ENCODE assay signal across 8 cellular contexts in genomic region chr7:1137517-1138167, GRCh38. TPM values are rescaled to one million over a fixed set of nuclear protein-coding genes. Genes with fewer than 3 reads are reported as not detected.
DNase-seq lines count a peak whose midpoint lies in the region; ATAC-seq and TF ChIP-seq lines count a peak whose summit lies in the region.

No MANE protein-coding gene starts in this region.

- peak overlapping the region; percentile 78 for H3K4me3 ChIP-seq in DOHH2 (ENCODE audit: low read length)
- H3K4me3 ChIP-seq in HUES64 (ENCODE audit: low read length), result peak overlapping the region; percentile 75
- H3K4me3 ChIP-seq in mammary epithelial cell (replicated peaks in 1 of 3; ENCODE audit: insufficient read depth in 1 of 3, low read depth in 2 of 3, low read length in 3 of 3), result peak overlapping the region; percentile 79 to 90 (median 89)
- peak overlapping the region; percentile 76 for H3K4me3 ChIP-seq in lung
- H3K4me3 ChIP-seq in upper lobe of right lung, result peak overlapping the region; percentile 69

- H3F3A ChIP-seq in DOHH2 (ENCODE audit: control insufficient read depth, insufficient read depth), result peaks cover 3% of the 10 kb centered on the region; the same call in 1 of the 2 replicates

- peak overlapping the region; percentile 1; the same call in 1 of the 2 replicates for H3K27ac ChIP-seq in DOHH2 (ENCODE audit: low read depth, low read length)
- H3K27ac ChIP-seq in HUES64 (ENCODE audit: low read depth, low read length), result no peak overlapping the region
- peak overlapping the region; percentile 93 for H3K27ac ChIP-seq in mammary epithelial cell (ENCODE audit: insufficient read depth, low read depth, low read length)
- H3K27ac ChIP-seq in lung (ENCODE audit: low read depth in 1 of 2, low read length in 1 of 2), result peak overlapping the region; percentile 63 to 86
- H3K27ac ChIP-seq in upper lobe of right lung, result peak overlapping the region; percentile 82

- H3K9ac ChIP-seq in HUES64 (ENCODE audit: low read depth, low read length) (peak overlapping the region; percentile 80), mammary epithelial cell (ENCODE audit: insufficient read depth, low read length) (peak overlapping the region; percentile 41)

- peaks cover 19% of the 10 kb centered on the region for H3K4me1 ChIP-seq in DOHH2 (ENCODE audit: control insufficient read depth, low read length)
- H3K4me1 ChIP-seq in HUES64 (ENCODE audit: insufficient read depth, low read length), result no peaks in the 10 kb centered on the region
- peaks cover 6% of the 10 kb centered on the region for H3K4me1 ChIP-seq in mammary epithelial cell (ENCODE audit: insufficient read depth, low read length)
- peaks cover 5 to 7% of the 10 kb centered on the region in 2 donors for H3K4me1 ChIP-seq in lung (ENCODE audit: control insufficient read depth in 2 of 2, insufficient read depth in 2 of 2, low read length in 2 of 2)
- peaks cover 11% of the 10 kb centered on the region for H3K4me1 ChIP-seq in upper lobe of right lung

- H3K27me3 ChIP-seq in DOHH2 (ENCODE audit: control insufficient read depth, low read length) (peaks cover 3% of the 10 kb centered on the region; the same call in 1 of the 2 replicates), HUES64 (ENCODE audit: insufficient read depth, low read length) (no peaks in the 10 kb centered on the region), mammary epithelial cell (ENCODE audit: insufficient read depth, low read length) (no peaks in the 10 kb centered on the region), lung (ENCODE audit: control insufficient read depth, insufficient read depth) (no peaks in the 10 kb centered on the region), upper lobe of right lung (no peaks in the 10 kb centered on the region)

- in situ Hi-C loops in mammary epithelial cell (cut with MboI; ENCODE audit: low sequenced_read_pairs in 2 of 2), result no loop called here

- BruUV-seq in mammary epithelial cell (replicated peaks; lab: Mats Ljungman, UMichigan), result TSS peak; percentile 32

- ATAC-seq in GM21515 (IDR thresholded peaks at IDR 0.05; ENCODE audit: unreplicated experiment) (peak; percentile 63), lung (ENCODE audit: insufficient read depth, low FRiP score) (peak; percentile 84), upper lobe of right lung (peak; percentile 87)

- CTCF ChIA-PET in mammary epithelial cell (lab: Charles Lee; ENCODE audit: low non-redundant PET), result no interaction called here

- no peaks in the 10 kb centered on the region for H3K9me2 ChIP-seq in DOHH2 (replicated peaks; ENCODE audit: control insufficient read depth, low read length)

- peaks cover 26% of the 10 kb centered on the region for H3K79me2 ChIP-seq in DOHH2 (ENCODE audit: control insufficient read depth, low read length)
- H3K79me2 ChIP-seq in mammary epithelial cell (ENCODE audit: insufficient read depth, low read length), result peaks cover 30% of the 10 kb centered on the region

- DNase-seq in mammary epithelial cell (peak; percentile 21), lung (ENCODE audit: low spot score) (no peak), upper lobe of right lung (no peak), germinal center (ENCODE audit: low spot score) (no peak), NCI-H2107 (lab: John Stamatoyannopoulos, UW) (no peak)

- H4K20me1 ChIP-seq in DOHH2 (ENCODE audit: control insufficient read depth, insufficient read depth, low read depth, low read length) (no peaks in the 10 kb centered on the region), mammary epithelial cell (ENCODE audit: insufficient read depth, low read length) (no peaks in the 10 kb centered on the region)

- intact Hi-C loops in mammary epithelial cell (cut with micrococcal nuclease) (loop anchor here (1.0 kb wide), 2 partner anchors 23 to 50 kb away; partner anchors contain the start of gene ZFAND2A), upper lobe of right lung (cut with DNase I) (no loop called here)

- dilution Hi-C loops in mammary epithelial cell (cut with HindIII; ENCODE audit: low sequenced_read_pairs), result loop anchor here (5.0 kb wide), 3 partner anchors 60 to 245 kb away; no protein-coding TSS in a partner anchor

- TF ChIP-seq CTCF in DOHH2 (IDR thresholded peaks at IDR 0.05; ENCODE audit: low read depth, low read length, poor library complexity, severe bottlenecking) (no peak), mammary epithelial cell (conservative IDR thresholded peaks at IDR 0.05 in 1 of 2, IDR thresholded peaks at IDR 0.05 in 1 of 2; ENCODE audit: extremely low read depth in 1 of 2, insufficient read depth in 1 of 2, low read depth in 1 of 2, low read length in 2 of 2) (no peak), lung (IDR thresholded peaks at IDR 0.05; ENCODE audit: control extremely low read depth, extremely low read depth) (no peak), upper lobe of right lung (IDR thresholded peaks at IDR 0.05) (no peak)

- H3K4me2 ChIP-seq in DOHH2 (ENCODE audit: low read length), result peak overlapping the region; percentile 97
- H3K4me2 ChIP-seq in mammary epithelial cell (ENCODE audit: insufficient read depth, low read depth, low read length), result peak overlapping the region; percentile 54

- peak overlapping the region; percentile 98 for H2AFZ ChIP-seq in mammary epithelial cell (ENCODE audit: low read depth, low read length)

- H3K9me3 ChIP-seq in DOHH2 (ENCODE audit: control insufficient read depth, insufficient read depth, low read length) (no peaks in the 10 kb centered on the region), HUES64 (ENCODE audit: insufficient read depth, low read depth, low read length) (no peaks in the 10 kb centered on the region), mammary epithelial cell (replicated peaks; ENCODE audit: insufficient read depth, low read length) (no peaks in the 10 kb centered on the region), lung (ENCODE audit: control insufficient read depth in 2 of 2, insufficient read depth in 1 of 2, low read length in 1 of 2) (no peaks in the 10 kb centered on the region), upper lobe of right lung (no peaks in the 10 kb centered on the region)

- H3K36me3 ChIP-seq in DOHH2 (ENCODE audit: control insufficient read depth, low read length), result no peaks in the 10 kb centered on the region
- H3K36me3 ChIP-seq in HUES64 (ENCODE audit: insufficient read depth, low read length), result no peaks in the 10 kb centered on the region
- no peaks in the 10 kb centered on the region for H3K36me3 ChIP-seq in mammary epithelial cell (ENCODE audit: insufficient read depth, low read length)
- no peaks in the 10 kb centered on the region for H3K36me3 ChIP-seq in lung (ENCODE audit: control insufficient read depth in 2 of 2, insufficient read depth in 2 of 2, low read length in 2 of 2)
- no peaks in the 10 kb centered on the region for H3K36me3 ChIP-seq in upper lobe of right lung

- WGBS in HUES64, result 8% methylated on average over 51 of the region's 51 CpGs
- WGBS in mammary epithelial cell (ENCODE audit: low coverage, missing lambda C conversion rate), result 39% methylated on average over 11 of the region's 51 CpGs
- WGBS in lung, 2 donors, result 7 to 12% methylated on average over 33 to 51 of the region's 51 CpGs

RNA-seq across cellular contexts. Expression of gene ZFAND2A, which starts 22.4 kb away (rescaled TPM):
- 20.4 TPM for polyA plus RNA-seq in HUES64 (2013, experiment 1 of 2)
- polyA plus RNA-seq in HUES64 (2013, experiment 2 of 2), result 23.1 TPM
- total RNA-seq in mammary epithelial cell, result 10 to 100 TPM; 11.5 to 20.8 TPM
- 24.1 TPM for polyA plus RNA-seq in mammary epithelial cell
- 10.2 TPM for polyA minus RNA-seq in mammary epithelial cell
- 10 to 100 TPM; 17.3 to 23.3 TPM for total RNA-seq in lung
- 10 to 100 TPM; 36.8 to 44.3 TPM for polyA plus RNA-seq in lung
- 19.9 TPM for total RNA-seq in upper lobe of right lung

RNA-seq across cellular contexts. Expression of gene GPER1, which starts 49.7 kb away (rescaled TPM):
- 0.40 TPM for polyA plus RNA-seq in HUES64 (2013, experiment 1 of 2)
- 0.38 TPM for polyA plus RNA-seq in HUES64 (2013, experiment 2 of 2)
- total RNA-seq in mammary epithelial cell, result under 1 TPM; 0.33 to 0.45 TPM
- 1.1 TPM for polyA plus RNA-seq in mammary epithelial cell
- 1.3 TPM for polyA minus RNA-seq in mammary epithelial cell
- total RNA-seq in lung, result 1 to 10 TPM; 5.9 to 7.7 TPM
- polyA plus RNA-seq in lung, result 1 to 10 TPM; 3.7 to 6.7 TPM
- total RNA-seq in upper lobe of right lung, result 11.1 TPM
